ENCODE assay signal across 8 cellular contexts in the genomic region with DNA sequence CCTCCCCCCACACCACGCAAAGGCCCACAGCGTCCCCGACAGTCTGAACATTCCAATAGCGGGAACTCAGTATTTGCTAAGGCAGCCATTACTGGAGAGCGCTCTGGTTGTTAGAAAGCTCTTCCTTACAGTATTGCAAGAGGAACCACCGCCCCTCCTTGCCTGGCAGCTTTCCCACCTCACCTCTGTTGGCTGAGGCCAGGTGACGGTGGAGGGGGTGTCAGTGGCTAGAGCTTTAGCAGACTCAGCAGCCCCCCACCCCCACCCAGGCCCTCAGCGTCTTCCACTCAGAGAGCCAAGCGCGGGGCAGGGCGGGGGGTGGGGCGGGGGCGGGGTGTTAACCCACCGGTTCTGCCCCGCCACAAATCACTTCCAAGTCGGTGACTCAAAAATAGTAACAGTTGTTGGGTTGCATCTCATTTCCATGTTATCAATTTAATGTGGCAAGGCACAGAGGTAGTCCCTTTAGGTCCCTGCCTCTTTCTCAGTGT. TPM values are rescaled to one million over a fixed set of nuclear protein-coding genes. Genes with fewer than 3 reads are reported as not detected.
DNase-seq lines count a peak whose midpoint lies in the region; TF ChIP-seq lines count a peak whose summit lies in the region.

No MANE protein-coding gene starts in this region.

- peak overlapping the region; percentile 49 for H3K9ac ChIP-seq in muscle layer of colon (ENCODE audit: low read length)

- peak overlapping the region; percentile 94 for H3K27ac Mint-ChIP-seq in T-helper 1 cell treated with Interleukin-12 subunit alpha and Interleukin-12 subunit beta and Interleukin-4 antibody, amounts not matched to agents 30 μg/mL and 1 μg/mL, for 36 hours

- H3K4me3 ChIP-seq in GM06990 (replicated peaks; ENCODE audit: low read depth, low read length): peak overlapping the region; percentile 71
- peak overlapping the region in 1 of 2 donors; percentile 60 for H3K4me3 ChIP-seq in muscle layer of colon (ENCODE audit: low read depth in 1 of 2, low read length in 2 of 2)
- peak overlapping the region; percentile 70 to 92 for H3K4me3 ChIP-seq in vagina

- peak overlapping the region; percentile 99 for H3K27ac ChIP-seq in muscle layer of colon (ENCODE audit: low read depth, low read length)
- H3K27ac ChIP-seq in vagina: peak overlapping the region; percentile 98

- H3K27me3 ChIP-seq in GM06990 (replicated peaks; ENCODE audit: control insufficient read depth, insufficient read depth, low read length) (no peaks in the 10 kb centered on the region), muscle layer of colon (ENCODE audit: control insufficient read depth in 1 of 2, insufficient read depth in 2 of 2, low read length in 2 of 2) (no peaks in the 10 kb centered on the region), vagina (no peaks in the 10 kb centered on the region)

- no peak for TF ChIP-seq POLR2A in vagina (IDR thresholded peaks at IDR 0.05)

- H3K9me3 Mint-ChIP-seq in T-helper 1 cell treated with Interleukin-12 subunit alpha and Interleukin-12 subunit beta and Interleukin-4 antibody, amounts not matched to agents 30 μg/mL and 1 μg/mL, for 36 hours: no peaks in the 10 kb centered on the region

- peaks cover 49% of the 10 kb centered on the region for H3K27me3 Mint-ChIP-seq in T-helper 1 cell treated with Interleukin-12 subunit alpha and Interleukin-12 subunit beta and Interleukin-4 antibody, amounts not matched to agents 30 μg/mL and 1 μg/mL, for 36 hours (ENCODE audit: low read depth)

- DNase-seq in GM06990 (ENCODE audit: extremely low read depth, insufficient read length): peak; percentile 74
- peak; percentile 32 for DNase-seq in NCI-H1092 (lab: John Stamatoyannopoulos, UW)
- DNase-seq in ecto neural progenitor cell (ENCODE audit: low spot score): peak; percentile 71
- DNase-seq in vagina (ENCODE audit: extremely low spot score in 2 of 2): no peak
- DNase-seq in middle frontal gyrus (ENCODE audit: extremely low spot score, low spot score): no peak
- no peak for DNase-seq in activated gamma-delta T cell (lab: John Stamatoyannopoulos, UW)

- TF ChIP-seq CTCF in GM06990 (IDR thresholded peaks at IDR 0.05; ENCODE audit: insufficient read depth, low read length, poor library complexity, severe bottlenecking) (no peak), vagina (IDR thresholded peaks at IDR 0.05) (no peak)

- H3K4me1 Mint-ChIP-seq in T-helper 1 cell treated with Interleukin-12 subunit alpha and Interleukin-12 subunit beta and Interleukin-4 antibody, amounts not matched to agents 30 μg/mL and 1 μg/mL, for 36 hours (ENCODE audit: low read depth): peaks cover 49% of the 10 kb centered on the region

- H3K4me3 Mint-ChIP-seq in T-helper 1 cell treated with Interleukin-12 subunit alpha and Interleukin-12 subunit beta and Interleukin-4 antibody, amounts not matched to agents 30 μg/mL and 1 μg/mL, for 36 hours: peak overlapping the region; percentile 91

- peaks cover 3% of the 10 kb centered on the region for H3K36me3 Mint-ChIP-seq in T-helper 1 cell treated with Interleukin-12 subunit alpha and Interleukin-12 subunit beta and Interleukin-4 antibody, amounts not matched to agents 30 μg/mL and 1 μg/mL, for 36 hours (ENCODE audit: low read depth)

- peaks cover 2% of the 10 kb centered on the region for H3K36me3 ChIP-seq in GM06990 (ENCODE audit: control insufficient read depth, insufficient read depth, low read length)
- H3K36me3 ChIP-seq in muscle layer of colon (ENCODE audit: insufficient read depth, low read length): no peaks in the 10 kb centered on the region
- H3K36me3 ChIP-seq in vagina: no peaks in the 10 kb centered on the region

- H3K9me3 ChIP-seq in muscle layer of colon (ENCODE audit: low read length) (no peaks in the 10 kb centered on the region), vagina (no peaks in the 10 kb centered on the region)

- peaks cover 45% of the 10 kb centered on the region for H3K4me1 ChIP-seq in muscle layer of colon (ENCODE audit: insufficient read depth, low read length)
- H3K4me1 ChIP-seq in vagina: peaks cover 80% of the 10 kb centered on the region

- intact Hi-C loops in vagina (cut with DNase I): loop anchor here (2.0 kb wide), 1 partner anchor 100 kb away; no protein-coding TSS in a partner anchor

RNA-seq across cellular contexts. Expression of gene PLEKHH3, which starts 2.3 kb away (rescaled TPM):
- 44.9 TPM for total RNA-seq in vagina

RNA-seq across cellular contexts. Expression of gene CCR10, which starts 2.6 kb away (rescaled TPM):
- total RNA-seq in vagina: 3.2 TPM

RNA-seq across cellular contexts. Expression of gene CNTNAP1, which starts 3.3 kb away (rescaled TPM):
- 5.9 TPM for total RNA-seq in vagina

RNA-seq across cellular contexts. Expression of gene TUBG2, which starts 20.0 kb away (rescaled TPM):
- total RNA-seq in vagina: 44.7 TPM

Comparison
In these comparisons a context has a peak if more than half of its experiments do, and no peak if none do; other contexts are left out.
1. DNase-seq: peak in GM06990 (single experiment), NCI-H1092 (single experiment) and ecto neural progenitor cell (single experiment); none in vagina (0 of 2), middle frontal gyrus (single experiment) and activated gamma-delta T cell (single experiment).